Comparison of ENCODE assay signal across 2 cellular contexts in the genomic region with DNA sequence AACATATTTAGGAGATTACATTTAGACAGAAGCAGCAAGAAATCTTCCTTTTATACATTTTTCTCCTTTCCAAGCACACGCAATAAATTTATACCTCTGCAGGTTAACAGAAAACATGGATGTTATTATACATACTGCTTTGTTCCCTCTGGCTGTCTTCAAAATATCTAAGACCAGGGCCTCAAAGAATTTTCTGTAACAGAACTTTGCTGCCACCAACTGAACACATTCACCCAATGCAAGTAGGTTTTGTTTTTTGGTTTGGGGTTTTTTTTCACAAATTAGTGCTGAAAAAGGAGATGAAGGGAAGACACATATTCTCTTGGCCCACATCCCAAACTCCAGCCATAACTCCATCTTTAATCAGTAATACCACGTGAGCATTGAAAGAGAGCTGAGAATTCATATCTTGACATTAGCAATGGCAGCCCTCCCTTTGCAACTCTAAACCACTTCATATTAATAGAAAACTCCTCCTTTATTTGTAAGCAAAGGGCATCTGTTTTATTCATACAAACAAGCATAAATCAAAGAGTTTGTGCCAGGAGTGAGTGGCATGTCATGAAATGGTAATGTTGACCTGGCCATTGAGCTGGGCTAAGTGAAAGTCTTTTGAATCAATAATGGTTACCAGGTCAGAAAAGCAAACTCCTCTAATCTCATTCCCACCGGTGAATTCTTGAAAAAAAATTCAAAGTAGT.
TF ChIP-seq lines count a peak whose summit lies in the region.

No MANE protein-coding gene starts in this region.

TF ChIP-seq in SK-N-SH, 30 proteins besides CTCF, POLR2A, EP300 and RAD21 (continued from another document):
- TF ChIP-seq, protein P1, sequence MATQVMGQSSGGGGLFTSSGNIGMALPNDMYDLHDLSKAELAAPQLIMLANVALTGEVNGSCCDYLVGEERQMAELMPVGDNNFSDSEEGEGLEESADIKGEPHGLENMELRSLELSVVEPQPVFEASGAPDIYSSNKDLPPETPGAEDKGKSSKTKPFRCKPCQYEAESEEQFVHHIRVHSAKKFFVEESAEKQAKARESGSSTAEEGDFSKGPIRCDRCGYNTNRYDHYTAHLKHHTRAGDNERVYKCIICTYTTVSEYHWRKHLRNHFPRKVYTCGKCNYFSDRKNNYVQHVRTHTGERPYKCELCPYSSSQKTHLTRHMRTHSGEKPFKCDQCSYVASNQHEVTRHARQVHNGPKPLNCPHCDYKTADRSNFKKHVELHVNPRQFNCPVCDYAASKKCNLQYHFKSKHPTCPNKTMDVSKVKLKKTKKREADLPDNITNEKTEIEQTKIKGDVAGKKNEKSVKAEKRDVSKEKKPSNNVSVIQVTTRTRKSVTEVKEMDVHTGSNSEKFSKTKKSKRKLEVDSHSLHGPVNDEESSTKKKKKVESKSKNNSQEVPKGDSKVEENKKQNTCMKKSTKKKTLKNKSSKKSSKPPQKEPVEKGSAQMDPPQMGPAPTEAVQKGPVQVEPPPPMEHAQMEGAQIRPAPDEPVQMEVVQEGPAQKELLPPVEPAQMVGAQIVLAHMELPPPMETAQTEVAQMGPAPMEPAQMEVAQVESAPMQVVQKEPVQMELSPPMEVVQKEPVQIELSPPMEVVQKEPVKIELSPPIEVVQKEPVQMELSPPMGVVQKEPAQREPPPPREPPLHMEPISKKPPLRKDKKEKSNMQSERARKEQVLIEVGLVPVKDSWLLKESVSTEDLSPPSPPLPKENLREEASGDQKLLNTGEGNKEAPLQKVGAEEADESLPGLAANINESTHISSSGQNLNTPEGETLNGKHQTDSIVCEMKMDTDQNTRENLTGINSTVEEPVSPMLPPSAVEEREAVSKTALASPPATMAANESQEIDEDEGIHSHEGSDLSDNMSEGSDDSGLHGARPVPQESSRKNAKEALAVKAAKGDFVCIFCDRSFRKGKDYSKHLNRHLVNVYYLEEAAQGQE (IDR thresholded peaks at IDR 0.05; ENCODE audit: low read depth, low read length), result no peak
- TF ChIP-seq TEAD4 (IDR thresholded peaks at IDR 0.05; ENCODE audit: borderline replicate concordance, insufficient read depth) (no peak), CHD2 (IDR thresholded peaks at IDR 0.05; ENCODE audit: low read length, partially characterized antibody) (no peak), GABPA (IDR thresholded peaks at IDR 0.05; ENCODE audit: low read depth) (no peak), ELF1 (IDR thresholded peaks at IDR 0.05) (no peak)
- TF ChIP-seq, protein P2, sequence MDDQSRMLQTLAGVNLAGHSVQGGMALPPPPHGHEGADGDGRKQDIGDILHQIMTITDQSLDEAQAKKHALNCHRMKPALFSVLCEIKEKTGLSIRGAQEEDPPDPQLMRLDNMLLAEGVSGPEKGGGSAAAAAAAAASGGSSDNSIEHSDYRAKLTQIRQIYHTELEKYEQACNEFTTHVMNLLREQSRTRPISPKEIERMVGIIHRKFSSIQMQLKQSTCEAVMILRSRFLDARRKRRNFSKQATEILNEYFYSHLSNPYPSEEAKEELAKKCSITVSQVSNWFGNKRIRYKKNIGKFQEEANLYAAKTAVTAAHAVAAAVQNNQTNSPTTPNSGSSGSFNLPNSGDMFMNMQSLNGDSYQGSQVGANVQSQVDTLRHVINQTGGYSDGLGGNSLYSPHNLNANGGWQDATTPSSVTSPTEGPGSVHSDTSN (IDR thresholded peaks at IDR 0.05), result no peak

TF ChIP-seq in SK-N-SH treated with all-trans-retinoic acid at 6 μM for 48 hours, 23 proteins besides CTCF, POLR2A, EP300 and RAD21 (continued from another document):
- TF ChIP-seq, protein P3, sequence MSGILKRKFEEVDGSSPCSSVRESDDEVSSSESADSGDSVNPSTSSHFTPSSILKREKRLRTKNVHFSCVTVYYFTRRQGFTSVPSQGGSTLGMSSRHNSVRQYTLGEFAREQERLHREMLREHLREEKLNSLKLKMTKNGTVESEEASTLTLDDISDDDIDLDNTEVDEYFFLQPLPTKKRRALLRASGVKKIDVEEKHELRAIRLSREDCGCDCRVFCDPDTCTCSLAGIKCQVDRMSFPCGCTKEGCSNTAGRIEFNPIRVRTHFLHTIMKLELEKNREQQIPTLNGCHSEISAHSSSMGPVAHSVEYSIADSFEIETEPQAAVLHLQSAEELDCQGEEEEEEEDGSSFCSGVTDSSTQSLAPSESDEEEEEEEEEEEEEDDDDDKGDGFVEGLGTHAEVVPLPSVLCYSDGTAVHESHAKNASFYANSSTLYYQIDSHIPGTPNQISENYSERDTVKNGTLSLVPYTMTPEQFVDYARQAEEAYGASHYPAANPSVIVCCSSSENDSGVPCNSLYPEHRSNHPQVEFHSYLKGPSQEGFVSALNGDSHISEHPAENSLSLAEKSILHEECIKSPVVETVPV (CRISPR knock-in tag; IDR thresholded peaks at IDR 0.05), result no peak
- TF ChIP-seq, protein P4, sequence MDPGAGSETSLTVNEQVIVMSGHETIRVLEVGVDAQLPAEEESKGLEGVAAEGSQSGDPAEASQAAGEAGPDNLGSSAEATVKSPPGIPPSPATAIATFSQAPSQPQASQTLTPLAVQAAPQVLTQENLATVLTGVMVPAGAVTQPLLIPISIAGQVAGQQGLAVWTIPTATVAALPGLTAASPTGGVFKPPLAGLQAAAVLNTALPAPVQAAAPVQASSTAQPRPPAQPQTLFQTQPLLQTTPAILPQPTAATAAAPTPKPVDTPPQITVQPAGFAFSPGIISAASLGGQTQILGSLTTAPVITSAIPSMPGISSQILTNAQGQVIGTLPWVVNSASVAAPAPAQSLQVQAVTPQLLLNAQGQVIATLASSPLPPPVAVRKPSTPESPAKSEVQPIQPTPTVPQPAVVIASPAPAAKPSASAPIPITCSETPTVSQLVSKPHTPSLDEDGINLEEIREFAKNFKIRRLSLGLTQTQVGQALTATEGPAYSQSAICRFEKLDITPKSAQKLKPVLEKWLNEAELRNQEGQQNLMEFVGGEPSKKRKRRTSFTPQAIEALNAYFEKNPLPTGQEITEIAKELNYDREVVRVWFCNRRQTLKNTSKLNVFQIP (CRISPR knock-in tag; IDR thresholded peaks at IDR 0.05; ENCODE audit: borderline replicate concordance, low read depth), result no peak
- TF ChIP-seq, protein P5, sequence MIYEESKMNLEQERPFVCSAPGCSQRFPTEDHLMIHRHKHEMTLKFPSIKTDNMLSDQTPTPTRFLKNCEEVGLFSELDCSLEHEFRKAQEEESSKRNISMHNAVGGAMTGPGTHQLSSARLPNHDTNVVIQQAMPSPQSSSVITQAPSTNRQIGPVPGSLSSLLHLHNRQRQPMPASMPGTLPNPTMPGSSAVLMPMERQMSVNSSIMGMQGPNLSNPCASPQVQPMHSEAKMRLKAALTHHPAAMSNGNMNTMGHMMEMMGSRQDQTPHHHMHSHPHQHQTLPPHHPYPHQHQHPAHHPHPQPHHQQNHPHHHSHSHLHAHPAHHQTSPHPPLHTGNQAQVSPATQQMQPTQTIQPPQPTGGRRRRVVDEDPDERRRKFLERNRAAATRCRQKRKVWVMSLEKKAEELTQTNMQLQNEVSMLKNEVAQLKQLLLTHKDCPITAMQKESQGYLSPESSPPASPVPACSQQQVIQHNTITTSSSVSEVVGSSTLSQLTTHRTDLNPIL (CRISPR knock-in tag; IDR thresholded peaks at IDR 0.05; ENCODE audit: low read depth), result no peak
- TF ChIP-seq OSR1 (CRISPR knock-in tag; IDR thresholded peaks at IDR 0.05), result no peak
- no peak for TF ChIP-seq ARNTL (CRISPR knock-in tag; IDR thresholded peaks at IDR 0.05; ENCODE audit: borderline replicate concordance, low read depth)
- no peak for TF ChIP-seq ISL1 (CRISPR knock-in tag; IDR thresholded peaks at IDR 0.05)
- TF ChIP-seq ZNF70 (CRISPR knock-in tag; IDR thresholded peaks at IDR 0.05), result no peak
- no peak for TF ChIP-seq ZNF565 (CRISPR knock-in tag; conservative IDR thresholded peaks at IDR 0.05; ENCODE audit: low read depth)
